8 cellular contexts compared by ENCODE assay signal in the genomic region with DNA sequence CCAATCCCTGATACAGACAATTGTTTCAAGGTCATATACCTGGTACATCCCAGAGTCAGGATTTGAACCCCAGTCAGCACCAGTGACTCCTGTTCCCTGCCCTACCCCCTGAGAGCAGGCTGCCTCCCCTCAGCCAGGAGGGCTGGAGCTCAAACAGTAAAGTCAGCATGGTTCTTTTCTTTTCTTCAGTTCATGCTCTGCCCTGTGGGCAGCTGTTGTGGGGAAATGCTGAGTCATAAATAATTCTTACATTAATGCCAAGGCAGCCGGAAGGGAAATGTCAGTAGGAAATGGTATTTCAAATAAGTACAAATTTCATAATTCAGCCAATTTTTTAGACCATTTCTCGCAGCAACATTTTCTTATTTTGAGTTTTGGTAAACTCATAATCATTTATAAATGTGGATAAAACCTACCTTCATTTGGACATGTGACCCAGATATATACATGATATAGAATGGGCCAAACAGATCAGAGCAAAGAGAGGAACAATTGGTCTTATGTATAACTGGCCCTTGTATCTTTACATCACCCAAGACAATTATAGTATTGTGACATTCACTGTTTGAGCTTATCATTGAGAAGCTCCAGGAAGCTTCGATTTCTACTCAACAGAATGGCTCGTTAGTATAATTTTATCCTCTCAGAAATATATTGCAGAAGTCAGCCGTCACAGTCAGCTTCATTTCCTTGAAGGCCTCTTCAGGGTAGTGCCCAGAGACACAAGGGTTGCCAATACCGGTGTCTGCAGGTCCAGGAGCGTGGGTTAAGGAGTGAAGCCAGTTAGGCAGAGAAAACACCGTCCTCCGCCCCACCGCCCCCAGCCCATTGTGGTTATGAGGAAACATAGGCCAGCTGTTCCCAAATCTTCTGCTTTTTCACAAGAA. TPM values are rescaled to one million over a fixed set of nuclear protein-coding genes. Genes with fewer than 3 reads are reported as not detected.
DNase-seq lines count a peak whose midpoint lies in the region; ATAC-seq and TF ChIP-seq lines count a peak whose summit lies in the region.
"Had no signal": no experiment of that assay in that cellular context is flagged by ENCODE, and none has a peak within 500 bp of the region (broad histone marks: within the 10 kb centered on the region; RNA-seq: fewer than 3 reads in every experiment).

No MANE protein-coding gene starts in this region.

- CTCF ChIA-PET in activated CD4-positive, alpha-beta memory T cell treated with anti-CD3 and anti-CD28 coated beads for 36 hours (lab: Charles Lee): interaction anchor here (0.6 kb wide), 1 partner anchor 44 kb away, joined by 3 read pairs; no protein-coding TSS in a partner anchor

- no peak overlapping the region for H3K4me3 Mint-ChIP-seq in activated CD4-positive, alpha-beta memory T cell treated with anti-CD3 and anti-CD28 coated beads for 36 hours
- H3K4me3 Mint-ChIP-seq in T-helper 2 cell treated with Interferon-gamma antibody and Interleukin-4, amounts not matched to agents 5 μg/mL and 100 μg/mL, for 36 hours: no peak overlapping the region

- H3K27me3 Mint-ChIP-seq in activated CD4-positive, alpha-beta memory T cell treated with anti-CD3 and anti-CD28 coated beads for 36 hours: no peaks in the 10 kb centered on the region
- H3K27me3 Mint-ChIP-seq in T-helper 2 cell treated with Interferon-gamma antibody and Interleukin-4, amounts not matched to agents 5 μg/mL and 100 μg/mL, for 36 hours (ENCODE audit: low read depth): no peaks in the 10 kb centered on the region

- H3K27ac ChIP-seq in right atrium auricular region (peak overlapping the region; percentile 3 to 60), temporal lobe (ENCODE audit: low read depth, low read length) (peak overlapping the region; percentile 51), Peyer's patch (no peak overlapping the region)

- TF ChIP-seq POLR2A in Peyer's patch (IDR thresholded peaks at IDR 0.05): no peak

- H3K4me1 Mint-ChIP-seq in activated CD4-positive, alpha-beta memory T cell treated with anti-CD3 and anti-CD28 coated beads for 36 hours (ENCODE audit: low read depth): peaks cover 46% of the 10 kb centered on the region
- peaks cover 21% of the 10 kb centered on the region for H3K4me1 Mint-ChIP-seq in T-helper 2 cell treated with Interferon-gamma antibody and Interleukin-4, amounts not matched to agents 5 μg/mL and 100 μg/mL, for 36 hours (ENCODE audit: low read depth)

- no peaks in the 10 kb centered on the region for H3K36me3 Mint-ChIP-seq in activated CD4-positive, alpha-beta memory T cell treated with anti-CD3 and anti-CD28 coated beads for 36 hours
- no peaks in the 10 kb centered on the region for H3K36me3 Mint-ChIP-seq in T-helper 2 cell treated with Interferon-gamma antibody and Interleukin-4, amounts not matched to agents 5 μg/mL and 100 μg/mL, for 36 hours (ENCODE audit: low read depth)

- H3K36me3 ChIP-seq in right atrium auricular region (no peaks in the 10 kb centered on the region), Peyer's patch (no peaks in the 10 kb centered on the region)

- POLR2A ChIA-PET in activated CD4-positive, alpha-beta memory T cell treated with anti-CD3 and anti-CD28 coated beads for 36 hours (lab: Charles Lee): no interaction called here

- no peaks in the 10 kb centered on the region for H3K27me3 ChIP-seq in right atrium auricular region
- H3K27me3 ChIP-seq in Peyer's patch: no peaks in the 10 kb centered on the region

- peak; percentile 24 for DNase-seq in activated CD4-positive, alpha-beta memory T cell treated with anti-CD3 and anti-CD28 coated beads for 36 hours
- DNase-seq in right atrium auricular region (ENCODE audit: low spot score) (peak; percentile 76), Peyer's patch (no peak)
- DNase-seq in T-helper 2 cell treated with Interferon-gamma antibody and Interleukin-4, amounts not matched to agents 5 μg/mL and 100 μg/mL, for 36 hours (ENCODE audit: low spot score): no peak

- H3K27ac Mint-ChIP-seq in activated CD4-positive, alpha-beta memory T cell treated with anti-CD3 and anti-CD28 coated beads for 36 hours: peak overlapping the region; percentile 71
- H3K27ac Mint-ChIP-seq in T-helper 2 cell treated with Interferon-gamma antibody and Interleukin-4, amounts not matched to agents 5 μg/mL and 100 μg/mL, for 36 hours: no peak overlapping the region

- H3K4me1 ChIP-seq in right atrium auricular region: no peaks in the 10 kb centered on the region
- H3K4me1 ChIP-seq in Peyer's patch: peaks cover 0 to 3% (median 0%) of the 10 kb centered on the region in 4 donors

- ATAC-seq in GM19043 (IDR thresholded peaks at IDR 0.05; ENCODE audit: low read depth, unreplicated experiment) (peak; percentile 37), HG03460 (IDR thresholded peaks at IDR 0.05; ENCODE audit: unreplicated experiment) (peak; percentile 35)

- intact Hi-C loops in activated CD4-positive, alpha-beta memory T cell treated with anti-CD3 and anti-CD28 coated beads for 36 hours (cut with micrococcal nuclease): no loop called here

- no peaks in the 10 kb centered on the region for H3K9me3 Mint-ChIP-seq in activated CD4-positive, alpha-beta memory T cell treated with anti-CD3 and anti-CD28 coated beads for 36 hours
- H3K9me3 Mint-ChIP-seq in T-helper 2 cell treated with Interferon-gamma antibody and Interleukin-4, amounts not matched to agents 5 μg/mL and 100 μg/mL, for 36 hours: no peaks in the 10 kb centered on the region

- TF ChIP-seq CTCF in right atrium auricular region (IDR thresholded peaks at IDR 0.05) (no peak), Peyer's patch (IDR thresholded peaks at IDR 0.05) (no peak)

- H3K4me3 ChIP-seq in right atrium auricular region (no peak overlapping the region), Peyer's patch (no peak overlapping the region)

- no peaks in the 10 kb centered on the region for H3K9me3 ChIP-seq in right atrium auricular region
- no peaks in the 10 kb centered on the region for H3K9me3 ChIP-seq in Peyer's patch

RNA-seq across cellular contexts. Expression of gene SCYGR1, which starts 28.0 kb away (rescaled TPM):
- not detected for total RNA-seq in activated CD4-positive, alpha-beta memory T cell treated with anti-CD3 and anti-CD28 coated beads for 36 hours
- total RNA-seq in right atrium auricular region (not detected), temporal lobe (not detected), Peyer's patch (not detected)
- total RNA-seq: T-helper 2 cell treated with Interferon-gamma antibody and Interleukin-4, amounts not matched to agents 100 ng/mL and 5 ng/mL, for 36 hours had no signal

RNA-seq across cellular contexts. Expression of gene TM4SF20, which starts 36.7 kb away (rescaled TPM):
- not detected for total RNA-seq in activated CD4-positive, alpha-beta memory T cell treated with anti-CD3 and anti-CD28 coated beads for 36 hours
- not detected for total RNA-seq in right atrium auricular region
- total RNA-seq in temporal lobe: not detected
- total RNA-seq in Peyer's patch: 100 to 1,000 TPM in 3 of 4 donors, 1 to 10 TPM in 1; 4.1 to 489 (median 221) TPM
- total RNA-seq: T-helper 2 cell treated with Interferon-gamma antibody and Interleukin-4, amounts not matched to agents 100 ng/mL and 5 ng/mL, for 36 hours had no signal

RNA-seq across cellular contexts. Expression of gene AGFG1, which starts 56.2 kb away (rescaled TPM):
- 100 to 1,000 TPM; 119 to 127 TPM for total RNA-seq in activated CD4-positive, alpha-beta memory T cell treated with anti-CD3 and anti-CD28 coated beads for 36 hours
- total RNA-seq in right atrium auricular region (10 to 100 TPM; 47.8 to 75.7 TPM), temporal lobe (54.6 TPM), Peyer's patch (10 to 100 TPM; 24.8 to 68.1 (median 62.6) TPM)

Comparison
In these comparisons a context has a peak if more than half of its experiments do, and no peak if none do; other contexts are left out.
1. DNase-seq: peak in activated CD4-positive, alpha-beta memory T cell treated with anti-CD3 and anti-CD28 coated beads for 36 hours (single experiment) and right atrium auricular region (single experiment); none in T-helper 2 cell treated with Interferon-gamma antibody and Interleukin-4, amounts not matched to agents 5 μg/mL and 100 μg/mL, for 36 hours (single experiment) and Peyer's patch (0 of 3).
2. H3K27ac ChIP-seq: peak in right atrium auricular region (2 of 2) and temporal lobe (single experiment); none in Peyer's patch (0 of 4).